Comparison of ENCODE assay signal across 8 cellular contexts in genomic region chr3:47476644-47477199, GRCh38. TPM values are rescaled to one million over a fixed set of nuclear protein-coding genes. Genes with fewer than 3 reads are reported as not detected.
A peak's percentile ranks its signal among the peaks of the same experiment; 100 is the strongest.
DNase-seq lines count a peak whose midpoint lies in the region; ATAC-seq and TF ChIP-seq lines count a peak whose summit lies in the region.

No MANE protein-coding gene starts in this region.

- no peak overlapping the region for H3K4me3 ChIP-seq in hepatocyte
- no peak overlapping the region for H3K4me3 ChIP-seq in BE2C (ENCODE audit: low read depth, low read length)

- H4K20me1 ChIP-seq in hepatocyte (ENCODE audit: insufficient read depth, poor library complexity, severe bottlenecking) = peaks cover 11% of the 10 kb centered on the region

- H3K9me2 ChIP-seq in hepatocyte (replicated peaks; ENCODE audit: insufficient read depth) = no peaks in the 10 kb centered on the region

- DNase-seq in HFFc6 (no peak), hepatocyte (ENCODE audit: low spot score) (no peak), BE2C (no peak), NCI-H69 (lab: John Stamatoyannopoulos, UW) (no peak)
- DNase-seq in activated CD4-positive, alpha-beta memory T cell treated with anti-CD3 and anti-CD28 coated beads, Interleukin-2, amount 10 ng/mL, durations not matched to agents 7 days and 5 days = no peak
- no peak for DNase-seq in activated CD4-positive, alpha-beta T cell treated with anti-CD3 and anti-CD28 coated beads, Interleukin-2, amount 50 U/mL, for 1 hour

- 87% methylated on average over 11 of the region's 11 CpGs for WGBS in hepatocyte (ENCODE audit: low lambda C conversion rate, missing lambda C conversion rate)

- POLR2A ChIA-PET in activated CD4-positive, alpha-beta memory T cell treated with anti-CD3 and anti-CD28 coated beads, Interleukin-2, amount 10 ng/mL, durations not matched to agents 7 days and 5 days (lab: Charles Lee) = interaction anchor here (1.2 to 2.5 kb wide), 2 partner anchors 37 to 55 kb away, joined by 5 to 18 read pairs; partner anchors contain the start of gene ELP6

- peak overlapping the region; percentile 68; the same call in 1 of the 2 replicates for H3K27ac Mint-ChIP-seq in HFFc6
- no peak overlapping the region for H3K27ac Mint-ChIP-seq in activated CD4-positive, alpha-beta memory T cell treated with anti-CD3 and anti-CD28 coated beads, Interleukin-2, amount 10 ng/mL, durations not matched to agents 7 days and 5 days
- peak overlapping the region; percentile 86 for H3K27ac Mint-ChIP-seq in stimulated activated memory B cell treated with anti-CD40 and anti-IgM and Interleukin-4, amounts not matched to agents 10 μg/mL and 1 μg/mL and 100 μg/mL, for 72 hours

- H3K36me3 Mint-ChIP-seq in HFFc6 (ENCODE audit: low read depth) = no peaks in the 10 kb centered on the region
- no peaks in the 10 kb centered on the region for H3K36me3 Mint-ChIP-seq in activated CD4-positive, alpha-beta memory T cell treated with anti-CD3 and anti-CD28 coated beads, Interleukin-2, amount 10 ng/mL, durations not matched to agents 7 days and 5 days (ENCODE audit: low read depth)
- no peaks in the 10 kb centered on the region for H3K36me3 Mint-ChIP-seq in stimulated activated memory B cell treated with anti-CD40 and anti-IgM and Interleukin-4, amounts not matched to agents 10 μg/mL and 1 μg/mL and 100 μg/mL, for 72 hours

- ATAC-seq in stimulated activated memory B cell treated with anti-CD40 and anti-IgM and Interleukin-4, amounts not matched to agents 10 μg/mL and 1 μg/mL and 100 μg/mL, for 72 hours = no peak
- ATAC-seq in HG02763 (IDR thresholded peaks at IDR 0.05; ENCODE audit: unreplicated experiment) = no peak

- CTCF ChIA-PET in activated CD4-positive, alpha-beta memory T cell treated with anti-CD3 and anti-CD28 coated beads, Interleukin-2, amount 10 ng/mL, durations not matched to agents 7 days and 5 days (lab: Charles Lee) = interaction anchor here (0.7 to 4.8 kb wide), 5 partner anchors 10 to 1632 kb away, joined by 3 to 61 read pairs (median 6); no protein-coding TSS in a partner anchor

- peaks cover 28% of the 10 kb centered on the region for H3K4me1 Mint-ChIP-seq in HFFc6 (ENCODE audit: low read depth)
- peaks cover 31% of the 10 kb centered on the region for H3K4me1 Mint-ChIP-seq in activated CD4-positive, alpha-beta memory T cell treated with anti-CD3 and anti-CD28 coated beads, Interleukin-2, amount 10 ng/mL, durations not matched to agents 7 days and 5 days
- peaks cover 35% of the 10 kb centered on the region for H3K4me1 Mint-ChIP-seq in stimulated activated memory B cell treated with anti-CD40 and anti-IgM and Interleukin-4, amounts not matched to agents 10 μg/mL and 1 μg/mL and 100 μg/mL, for 72 hours

- H3K9me3 ChIP-seq in hepatocyte (ENCODE audit: low read depth) (no peaks in the 10 kb centered on the region), BE2C (no peaks in the 10 kb centered on the region)

- H3K4me2 ChIP-seq in hepatocyte = peak overlapping the region; percentile 94

- H3K27ac ChIP-seq in hepatocyte = peak overlapping the region; percentile 82

- H3K79me2 ChIP-seq in hepatocyte = peaks cover 41% of the 10 kb centered on the region

- peak overlapping the region; percentile 98 for H2AFZ ChIP-seq in hepatocyte

- H3K36me3 ChIP-seq in hepatocyte (replicated peaks; ENCODE audit: insufficient read depth, low read depth) (no peaks in the 10 kb centered on the region), BE2C (no peaks in the 10 kb centered on the region)

- H3K4me1 ChIP-seq in hepatocyte (ENCODE audit: insufficient read depth) (peaks cover 29% of the 10 kb centered on the region), BE2C (no peaks in the 10 kb centered on the region)

- no peaks in the 10 kb centered on the region for H3K27me3 Mint-ChIP-seq in HFFc6 (ENCODE audit: insufficient read depth)
- H3K27me3 Mint-ChIP-seq in activated CD4-positive, alpha-beta memory T cell treated with anti-CD3 and anti-CD28 coated beads, Interleukin-2, amount 10 ng/mL, durations not matched to agents 7 days and 5 days = no peaks in the 10 kb centered on the region
- H3K27me3 Mint-ChIP-seq in stimulated activated memory B cell treated with anti-CD40 and anti-IgM and Interleukin-4, amounts not matched to agents 10 μg/mL and 1 μg/mL and 100 μg/mL, for 72 hours = no peaks in the 10 kb centered on the region

- no peak for TF ChIP-seq CTCF in HFFc6 (IDR thresholded peaks at IDR 0.05)
- no peak for TF ChIP-seq CTCF in hepatocyte (IDR thresholded peaks at IDR 0.05; ENCODE audit: poor library complexity)
- TF ChIP-seq CTCF in BE2C (IDR thresholded peaks at IDR 0.05; ENCODE audit: low read depth, low read length) = no peak

- no peaks in the 10 kb centered on the region for H3K27me3 ChIP-seq in hepatocyte
- no peaks in the 10 kb centered on the region for H3K27me3 ChIP-seq in BE2C

- peak overlapping the region; percentile 94 for H3K4me3 Mint-ChIP-seq in HFFc6
- H3K4me3 Mint-ChIP-seq in activated CD4-positive, alpha-beta memory T cell treated with anti-CD3 and anti-CD28 coated beads, Interleukin-2, amount 10 ng/mL, durations not matched to agents 7 days and 5 days = peak overlapping the region; percentile 85
- H3K4me3 Mint-ChIP-seq in stimulated activated memory B cell treated with anti-CD40 and anti-IgM and Interleukin-4, amounts not matched to agents 10 μg/mL and 1 μg/mL and 100 μg/mL, for 72 hours = peak overlapping the region; percentile 68

- H3K9me3 Mint-ChIP-seq in HFFc6 = no peaks in the 10 kb centered on the region
- no peaks in the 10 kb centered on the region for H3K9me3 Mint-ChIP-seq in activated CD4-positive, alpha-beta memory T cell treated with anti-CD3 and anti-CD28 coated beads, Interleukin-2, amount 10 ng/mL, durations not matched to agents 7 days and 5 days
- no peaks in the 10 kb centered on the region for H3K9me3 Mint-ChIP-seq in stimulated activated memory B cell treated with anti-CD40 and anti-IgM and Interleukin-4, amounts not matched to agents 10 μg/mL and 1 μg/mL and 100 μg/mL, for 72 hours

RNA-seq across cellular contexts. Expression of gene SCAP, which starts 1.0 kb away (rescaled TPM):
- total RNA-seq in HFFc6 (2021; fragmentation: NEBNext Ultra II Directional; extraction: Animal tissue kit (Norgen Biotek cat#: 25700)) = 10 to 100 TPM; 48.3 to 63.3 (median 54.9) TPM
- 10 to 100 TPM; 53.6 to 56.5 TPM for total RNA-seq in activated CD4-positive, alpha-beta memory T cell treated with anti-CD3 and anti-CD28 coated beads, Interleukin-2, amount 10 ng/mL, durations not matched to agents 7 days and 5 days
- total RNA-seq in hepatocyte = 73.8 and 94.8 TPM in 2 replicates
- polyA plus RNA-seq in hepatocyte = 83.2 and 89.3 TPM in 2 replicates
- polyA plus RNA-seq in BE2C (2012; ENCODE audit: insufficient read depth, insufficient read length, low read depth) = 78.8 TPM

RNA-seq across cellular contexts. Expression of gene ELP6, which starts 36.8 kb away (rescaled TPM):
- total RNA-seq in HFFc6 (2021; fragmentation: NEBNext Ultra II Directional; extraction: Animal tissue kit (Norgen Biotek cat#: 25700)) = 10 to 100 TPM; 30.4 to 36.2 (median 34.5) TPM
- total RNA-seq in activated CD4-positive, alpha-beta memory T cell treated with anti-CD3 and anti-CD28 coated beads, Interleukin-2, amount 10 ng/mL, durations not matched to agents 7 days and 5 days = 10 to 100 TPM; 34.9 to 36.6 TPM
- 21.1 and 34.4 TPM in 2 replicates for total RNA-seq in hepatocyte
- polyA plus RNA-seq in hepatocyte = 32.6 and 37.3 TPM in 2 replicates
- polyA plus RNA-seq in BE2C (2012; ENCODE audit: insufficient read depth, insufficient read length, low read depth) = 19.0 TPM
